9 cellular contexts compared by ENCODE assay signal in genomic region chr12:6772331-6772695, GRCh38. TPM values are rescaled to one million over a fixed set of nuclear protein-coding genes. Genes with fewer than 3 reads are reported as not detected.
DNase-seq lines count a peak whose midpoint lies in the region; ATAC-seq and TF ChIP-seq lines count a peak whose summit lies in the region.
"Had no signal": no experiment of that assay in that cellular context is flagged by ENCODE, and none has a peak within 500 bp of the region (broad histone marks: within the 10 kb centered on the region; RNA-seq: fewer than 3 reads in every experiment).

Gene LAG3, plus strand, starts transcription at chr12:6772520. Its CDS starts 333 bp downstream, at chr12:6772853.

- TF ChIP-seq CTCF in liver (IDR thresholded peaks at IDR 0.05; ENCODE audit: low read depth, low read length, missing input control): no peak

- peaks cover 64% of the 10 kb centered on the region for H3K27me3 ChIP-seq in H7 (ENCODE audit: control insufficient read depth, insufficient read depth, low read length)
- no peaks in the 10 kb centered on the region for H3K27me3 ChIP-seq in liver (ENCODE audit: control insufficient read depth in 4 of 4, insufficient read depth in 4 of 4, low read length in 3 of 4)

- TF ChIP-seq RAD21 in liver (IDR thresholded peaks at IDR 0.05): no peak

- H3K9me3 ChIP-seq in liver (ENCODE audit: control insufficient read depth in 4 of 4, low read length in 3 of 4): no peaks in the 10 kb centered on the region

- H3K36me3 ChIP-seq in H7 (replicated peaks; ENCODE audit: control insufficient read depth, insufficient read depth, low read length) (peaks cover 3% of the 10 kb centered on the region), liver (ENCODE audit: control insufficient read depth in 4 of 4, insufficient read depth in 3 of 4, low read depth in 1 of 4, low read length in 3 of 4) (peaks cover 0 to 8% (median 4%) of the 10 kb centered on the region in 4 donors)

- H3K9ac ChIP-seq in liver (ENCODE audit: low read depth in 1 of 2, low read length in 2 of 2): no peak within 1 kb of the TSS

- peak within 1 kb of the TSS; percentile 35; the same call in 1 of the 2 replicates for H3K4me3 ChIP-seq in H7 (ENCODE audit: insufficient read depth, low read depth, low read length)
- peak within 1 kb of the TSS in 1 of 3 donors; percentile 1 for H3K4me3 ChIP-seq in liver (ENCODE audit: low read depth in 1 of 3, low read length in 3 of 3)

- H3K27ac ChIP-seq in liver (ENCODE audit: low read depth in 1 of 2, low read length in 2 of 2): peak within 1 kb of the TSS; percentile 26 to 38

- peak; percentile 83 for DNase-seq in H7
- DNase-seq in activated T-cell treated with anti-CD3 and anti-CD28 coated beads for 4 hours: peak; percentile 56
- peak; percentile 86 for DNase-seq in stimulated activated CD8-positive, alpha-beta memory T cell treated with anti-CD3 and anti-CD28 coated beads, Interleukin-4, amount 100 ng/mL, for 48 hours
- DNase-seq in islet precursor cell: no peak
- DNase-seq: NCI-H1048 had no signal

- H3K4me1 ChIP-seq in liver (ENCODE audit: control insufficient read depth in 4 of 4, insufficient read depth in 4 of 4, low read length in 3 of 4): peaks cover 17 to 81% (median 55%) of the 10 kb centered on the region in 4 donors

- WGBS in liver: 27% methylated on average over 15 of the region's 15 CpGs

- ATAC-seq in HG02678 (IDR thresholded peaks at IDR 0.05; ENCODE audit: unreplicated experiment): no peak
- ATAC-seq in HG03432 (IDR thresholded peaks at IDR 0.05; ENCODE audit: unreplicated experiment): no peak
- no peak for ATAC-seq in HG03521 (IDR thresholded peaks at IDR 0.05; ENCODE audit: unreplicated experiment)

TF ChIP-seq in liver, 16 proteins besides CTCF, POLR2A, EP300 and RAD21:
- TF ChIP-seq RXRA (IDR thresholded peaks at IDR 0.05) (no peak), MAX (IDR thresholded peaks at IDR 0.05) (no peak), ATF3 (IDR thresholded peaks at IDR 0.05) (no peak), SP1 (IDR thresholded peaks at IDR 0.05) (no peak), TAF1 (conservative IDR thresholded peaks at IDR 0.05) (no peak)

RNA-seq across cellular contexts. Expression of gene LAG3, which starts in this region (rescaled TPM):
- 0.35 and 2.0 TPM in 2 replicates for total RNA-seq in H7 (2014; rRNA removed; shearing (Covaris generic))
- under 1 TPM; 0.14 to 0.42 TPM for total RNA-seq in liver
- polyA plus RNA-seq in liver: 1 to 10 TPM in 1 of 2 donors, under 1 TPM in 1; 0.53 to 1.2 TPM
